ENCODE assay signal across 9 cellular contexts in genomic region chr20:31716818-31717477, GRCh38. TPM values are rescaled to one million over a fixed set of nuclear protein-coding genes. Genes with fewer than 3 reads are reported as not detected.
DNase-seq lines count a peak whose midpoint lies in the region; ATAC-seq and TF ChIP-seq lines count a peak whose summit lies in the region.
"Had no signal": no experiment of that assay in that cellular context is flagged by ENCODE, and none has a peak within 500 bp of the region (broad histone marks: within the 10 kb centered on the region; RNA-seq: fewer than 3 reads in every experiment).

No MANE protein-coding gene starts in this region.

- no peak overlapping the region for H3K9ac ChIP-seq in liver (ENCODE audit: low read depth in 1 of 2, low read length in 2 of 2)

- intact Hi-C loops in vagina (cut with DNase I): no loop called here

- H3K9me3 ChIP-seq in liver (ENCODE audit: control insufficient read depth in 4 of 4, low read length in 3 of 4) (no peaks in the 10 kb centered on the region), vagina (no peaks in the 10 kb centered on the region)

- peaks cover 13 to 72% (median 52%) of the 10 kb centered on the region in 4 donors for H3K4me1 ChIP-seq in liver (ENCODE audit: control insufficient read depth in 4 of 4, insufficient read depth in 4 of 4, low read length in 3 of 4)
- H3K4me1 ChIP-seq in vagina: peaks cover 100% of the 10 kb centered on the region

- H3K36me3 ChIP-seq in liver (ENCODE audit: control insufficient read depth in 4 of 4, insufficient read depth in 3 of 4, low read depth in 1 of 4, low read length in 3 of 4): peaks cover 0 to 5% (median 1%) of the 10 kb centered on the region in 4 donors
- H3K36me3 ChIP-seq in vagina: peaks cover 0 to 13% of the 10 kb centered on the region in 2 donors

- TF ChIP-seq CTCF in liver (IDR thresholded peaks at IDR 0.05; ENCODE audit: low read depth, low read length, missing input control) (no peak), vagina (IDR thresholded peaks at IDR 0.05) (no peak)

- H3K4me3 ChIP-seq in liver (ENCODE audit: low read depth in 1 of 3, low read length in 3 of 3) (no peak overlapping the region), vagina (peak overlapping the region in 1 of 2 donors; percentile 7)

- H3K27me3 ChIP-seq in liver (ENCODE audit: control insufficient read depth in 4 of 4, insufficient read depth in 4 of 4, low read length in 3 of 4): no peaks in the 10 kb centered on the region
- no peaks in the 10 kb centered on the region for H3K27me3 ChIP-seq in vagina

- DNase-seq in stimulated activated CD4-positive, alpha-beta T cell treated with anti-CD3 and anti-CD28 coated beads, Interleukin-15, amount 100 ng/mL, for 24 hours: peak; percentile 44
- no peak for DNase-seq in stimulated activated CD4-positive, alpha-beta T cell treated with anti-CD3 and anti-CD28 coated beads, Interleukin-1b, Interleukin-23, amount 100 ng/mL, for 48 hours
- peak; percentile 61 to 65 for DNase-seq in activated T-cell treated with anti-CD3 and anti-CD28 coated beads, Interleukin-2, amount 50 U/mL, for 48 hours
- DNase-seq in vagina (ENCODE audit: extremely low spot score in 2 of 2) (no peak), hippocampal formation (lab: John Stamatoyannopoulos, UW) (no peak), COLO668 (lab: John Stamatoyannopoulos, UW; ENCODE audit: unreplicated experiment) (no peak)
- DNase-seq: GDM1 had no signal

- no peak for TF ChIP-seq RAD21 in liver (IDR thresholded peaks at IDR 0.05)

- WGBS in liver: 75% methylated on average over 5 of the region's 5 CpGs

- no peak for ATAC-seq in GM18867 (IDR thresholded peaks at IDR 0.05; ENCODE audit: unreplicated experiment)

- peak overlapping the region; percentile 15 to 29 for H3K27ac ChIP-seq in liver (ENCODE audit: low read depth in 1 of 2, low read length in 2 of 2)
- peak overlapping the region; percentile 99 for H3K27ac ChIP-seq in vagina

- no peak for TF ChIP-seq POLR2A in vagina (IDR thresholded peaks at IDR 0.05)

TF ChIP-seq in liver, 16 proteins besides CTCF, POLR2A, EP300 and RAD21:
- TF ChIP-seq NR2F2 (IDR thresholded peaks at IDR 0.05) (no peak), JUND (IDR thresholded peaks at IDR 0.05) (no peak), FOXA2 (IDR thresholded peaks at IDR 0.05) (no peak), YY1 (IDR thresholded peaks at IDR 0.05) (no peak), GABPA (IDR thresholded peaks at IDR 0.05 in 1 of 2, conservative IDR thresholded peaks at IDR 0.05 in 1 of 2) (no peak), MAX (IDR thresholded peaks at IDR 0.05) (no peak), FOXA1 (IDR thresholded peaks at IDR 0.05) (no peak), HNF4A (conservative IDR thresholded peaks at IDR 0.05) (no peak), EGR1 (IDR thresholded peaks at IDR 0.05; ENCODE audit: low read depth in 2 of 2) (no peak), SP1 (IDR thresholded peaks at IDR 0.05) (no peak), HNF4G (IDR thresholded peaks at IDR 0.05) (no peak)
- TF ChIP-seq, protein P1, sequence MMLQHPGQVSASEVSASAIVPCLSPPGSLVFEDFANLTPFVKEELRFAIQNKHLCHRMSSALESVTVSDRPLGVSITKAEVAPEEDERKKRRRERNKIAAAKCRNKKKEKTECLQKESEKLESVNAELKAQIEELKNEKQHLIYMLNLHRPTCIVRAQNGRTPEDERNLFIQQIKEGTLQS (IDR thresholded peaks at IDR 0.05): no peak
- TF ChIP-seq, protein P2, sequence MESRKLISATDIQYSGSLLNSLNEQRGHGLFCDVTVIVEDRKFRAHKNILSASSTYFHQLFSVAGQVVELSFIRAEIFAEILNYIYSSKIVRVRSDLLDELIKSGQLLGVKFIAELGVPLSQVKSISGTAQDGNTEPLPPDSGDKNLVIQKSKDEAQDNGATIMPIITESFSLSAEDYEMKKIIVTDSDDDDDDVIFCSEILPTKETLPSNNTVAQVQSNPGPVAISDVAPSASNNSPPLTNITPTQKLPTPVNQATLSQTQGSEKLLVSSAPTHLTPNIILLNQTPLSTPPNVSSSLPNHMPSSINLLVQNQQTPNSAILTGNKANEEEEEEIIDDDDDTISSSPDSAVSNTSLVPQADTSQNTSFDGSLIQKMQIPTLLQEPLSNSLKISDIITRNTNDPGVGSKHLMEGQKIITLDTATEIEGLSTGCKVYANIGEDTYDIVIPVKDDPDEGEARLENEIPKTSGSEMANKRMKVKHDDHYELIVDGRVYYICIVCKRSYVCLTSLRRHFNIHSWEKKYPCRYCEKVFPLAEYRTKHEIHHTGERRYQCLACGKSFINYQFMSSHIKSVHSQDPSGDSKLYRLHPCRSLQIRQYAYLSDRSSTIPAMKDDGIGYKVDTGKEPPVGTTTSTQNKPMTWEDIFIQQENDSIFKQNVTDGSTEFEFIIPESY (IDR thresholded peaks at IDR 0.05): no peak
- TF ChIP-seq, protein P3, sequence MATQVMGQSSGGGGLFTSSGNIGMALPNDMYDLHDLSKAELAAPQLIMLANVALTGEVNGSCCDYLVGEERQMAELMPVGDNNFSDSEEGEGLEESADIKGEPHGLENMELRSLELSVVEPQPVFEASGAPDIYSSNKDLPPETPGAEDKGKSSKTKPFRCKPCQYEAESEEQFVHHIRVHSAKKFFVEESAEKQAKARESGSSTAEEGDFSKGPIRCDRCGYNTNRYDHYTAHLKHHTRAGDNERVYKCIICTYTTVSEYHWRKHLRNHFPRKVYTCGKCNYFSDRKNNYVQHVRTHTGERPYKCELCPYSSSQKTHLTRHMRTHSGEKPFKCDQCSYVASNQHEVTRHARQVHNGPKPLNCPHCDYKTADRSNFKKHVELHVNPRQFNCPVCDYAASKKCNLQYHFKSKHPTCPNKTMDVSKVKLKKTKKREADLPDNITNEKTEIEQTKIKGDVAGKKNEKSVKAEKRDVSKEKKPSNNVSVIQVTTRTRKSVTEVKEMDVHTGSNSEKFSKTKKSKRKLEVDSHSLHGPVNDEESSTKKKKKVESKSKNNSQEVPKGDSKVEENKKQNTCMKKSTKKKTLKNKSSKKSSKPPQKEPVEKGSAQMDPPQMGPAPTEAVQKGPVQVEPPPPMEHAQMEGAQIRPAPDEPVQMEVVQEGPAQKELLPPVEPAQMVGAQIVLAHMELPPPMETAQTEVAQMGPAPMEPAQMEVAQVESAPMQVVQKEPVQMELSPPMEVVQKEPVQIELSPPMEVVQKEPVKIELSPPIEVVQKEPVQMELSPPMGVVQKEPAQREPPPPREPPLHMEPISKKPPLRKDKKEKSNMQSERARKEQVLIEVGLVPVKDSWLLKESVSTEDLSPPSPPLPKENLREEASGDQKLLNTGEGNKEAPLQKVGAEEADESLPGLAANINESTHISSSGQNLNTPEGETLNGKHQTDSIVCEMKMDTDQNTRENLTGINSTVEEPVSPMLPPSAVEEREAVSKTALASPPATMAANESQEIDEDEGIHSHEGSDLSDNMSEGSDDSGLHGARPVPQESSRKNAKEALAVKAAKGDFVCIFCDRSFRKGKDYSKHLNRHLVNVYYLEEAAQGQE (IDR thresholded peaks at IDR 0.05): no peak

RNA-seq across cellular contexts. Expression of gene BCL2L1, which starts 5.7 kb away (rescaled TPM):
- total RNA-seq in liver (100 to 1,000 TPM in 1 of 2 donors, 10 to 100 TPM in 1; 48.4 to 124 TPM), vagina (57.2 TPM)
- 10 to 100 TPM; 29.7 to 43.7 TPM for polyA plus RNA-seq in liver

RNA-seq across cellular contexts. Expression of gene TPX2, which starts 22.1 kb away (rescaled TPM):
- total RNA-seq in liver: 10 to 100 TPM in 1 of 2 donors, 1 to 10 TPM in 1; 1.3 to 40.8 TPM
- 1 to 10 TPM; 1.1 to 3.6 TPM for polyA plus RNA-seq in liver
- 6.1 TPM for total RNA-seq in vagina

Comparison
In these comparisons a context has a peak if more than half of its experiments do, and no peak if none do; other contexts are left out.
1. DNase-seq: peak in stimulated activated CD4-positive, alpha-beta T cell treated with anti-CD3 and anti-CD28 coated beads, Interleukin-15, amount 100 ng/mL, for 24 hours (single experiment) and activated T-cell treated with anti-CD3 and anti-CD28 coated beads, Interleukin-2, amount 50 U/mL, for 48 hours (2 of 2); none in stimulated activated CD4-positive, alpha-beta T cell treated with anti-CD3 and anti-CD28 coated beads, Interleukin-1b, Interleukin-23, amount 100 ng/mL, for 48 hours (single experiment), vagina (0 of 2), hippocampal formation (0 of 2) and COLO668 (single experiment).